In genomic region chr19:13366529-13367143, GRCh38 we compare ENCODE assay signal across 8 cellular contexts.
DNase-seq lines count a peak whose midpoint lies in the region; ATAC-seq and TF ChIP-seq lines count a peak whose summit lies in the region.

No MANE protein-coding gene starts in this region.

- H3K27ac ChIP-seq in sigmoid colon, result no peak overlapping the region

- TF ChIP-seq CTCF in WI38 (IDR thresholded peaks at IDR 0.05; ENCODE audit: low read depth, low read length) (peak; percentile 53), sigmoid colon (IDR thresholded peaks at IDR 0.05) (no peak)

- no peak for ATAC-seq in activated naive CD4-positive, alpha-beta T cell treated with anti-CD3 and anti-CD28 coated beads, Interleukin-2, amount 50 U/mL, for 72 hours

- no peak for TF ChIP-seq EP300 in sigmoid colon (IDR thresholded peaks at IDR 0.05)

- peaks cover 0 to 9% (median 0%) of the 10 kb centered on the region in 3 donors for H3K27me3 ChIP-seq in sigmoid colon

- intact Hi-C loops in sigmoid colon (cut with DNase I), result no loop called here

- no peak for TF ChIP-seq POLR2A in sigmoid colon (IDR thresholded peaks at IDR 0.05)

- DNase-seq in Daoy (ENCODE audit: low read depth) (peak; percentile 30), Kasumi-1 (lab: John Stamatoyannopoulos, UW) (peak; percentile 0 to 29), kidney glomerular epithelial cell (lab: John Stamatoyannopoulos, UW) (peak; percentile 2), sigmoid colon (no peak)
- no peak for DNase-seq in stimulated activated naive CD4-positive, alpha-beta T cell (lab: John Stamatoyannopoulos, UW)
- no peak for DNase-seq in NK-92 treated with Interleukin-12 subunit alpha and Interleukin-12 subunit beta, amount 100 ng/mL, for 24 hours (lab: John Stamatoyannopoulos, UW)
- DNase-seq in activated naive CD4-positive, alpha-beta T cell treated with anti-CD3 and anti-CD28 coated beads, Interleukin-2, amount 50 U/mL, for 72 hours (ENCODE audit: low spot score in 2 of 2), result no peak

- WGBS in sigmoid colon, 2 donors, result 78 to 81% methylated on average over 13 of the region's 13 CpGs

- H3K9me3 ChIP-seq in sigmoid colon, result no peaks in the 10 kb centered on the region

- H3K36me3 ChIP-seq in sigmoid colon, result no peaks in the 10 kb centered on the region

- H3K27ac Mint-ChIP-seq in activated naive CD4-positive, alpha-beta T cell treated with anti-CD3 and anti-CD28 coated beads, Interleukin-2, amount 50 U/mL, for 72 hours, result no peak overlapping the region

- H3K4me3 ChIP-seq in WI38 (ENCODE audit: low read depth, low read length) (no peak overlapping the region), sigmoid colon (no peak overlapping the region)

- H3K9me3 Mint-ChIP-seq in activated naive CD4-positive, alpha-beta T cell treated with anti-CD3 and anti-CD28 coated beads, Interleukin-2, amount 50 U/mL, for 72 hours, result no peaks in the 10 kb centered on the region

- no peaks in the 10 kb centered on the region for H3K4me1 ChIP-seq in sigmoid colon

- H3K36me3 Mint-ChIP-seq in activated naive CD4-positive, alpha-beta T cell treated with anti-CD3 and anti-CD28 coated beads, Interleukin-2, amount 50 U/mL, for 72 hours, result no peaks in the 10 kb centered on the region

Comparison
In these comparisons a context has a peak if more than half of its experiments do, and no peak if none do; other contexts are left out.
1. DNase-seq: peak in Daoy (single experiment), Kasumi-1 (2 of 2) and kidney glomerular epithelial cell (single experiment); none in stimulated activated naive CD4-positive, alpha-beta T cell (0 of 6), sigmoid colon (single experiment), NK-92 treated with Interleukin-12 subunit alpha and Interleukin-12 subunit beta, amount 100 ng/mL, for 24 hours (single experiment) and activated naive CD4-positive, alpha-beta T cell treated with anti-CD3 and anti-CD28 coated beads, Interleukin-2, amount 50 U/mL, for 72 hours (0 of 2).